In genomic region chr9:136807281-136808074, GRCh38 we compare ENCODE assay signal across 2 cellular contexts.
TF ChIP-seq lines count a peak whose summit lies in the region.

Gene RABL6 (plus strand): TSS chr9:136807948. CDS start chr9:136808197, 249 bp downstream.

TF ChIP-seq in HEK293, 187 proteins besides CTCF, POLR2A, EP300 and RAD21 (continued from another document and continues in another):
- TF ChIP-seq ZBTB49 (tag by site-specific recombination; IDR thresholded peaks at IDR 0.05; ENCODE audit: low read depth) (no peak), SP2 (tag by site-specific recombination; IDR thresholded peaks at IDR 0.05) (peak; percentile 59), ZNF76 (tag by site-specific recombination; IDR thresholded peaks at IDR 0.05; ENCODE audit: borderline replicate concordance, low read depth) (peak; percentile 71), BCL6B (tag by site-specific recombination; IDR thresholded peaks at IDR 0.05) (no peak), PRDM6 (tag by site-specific recombination; IDR thresholded peaks at IDR 0.05) (no peak), KLF16 (tag by site-specific recombination; IDR thresholded peaks at IDR 0.05) (no peak), ZNF133 (tag by site-specific recombination; IDR thresholded peaks at IDR 0.05) (no peak), ZNF623 (tag by site-specific recombination; IDR thresholded peaks at IDR 0.05) (0 out of 2 replicates have a peak, but pooled peaks have one; percentile 8), ZNF423 (tag by site-specific recombination; IDR thresholded peaks at IDR 0.05) (no peak), GFI1B (tag by site-specific recombination; IDR thresholded peaks at IDR 0.05) (no peak), MEIS1 (CRISPR knock-in tag; IDR thresholded peaks at IDR 0.05; ENCODE audit: borderline replicate concordance) (no peak), ZNF18 (tag by site-specific recombination; IDR thresholded peaks at IDR 0.05) (no peak), ZNF19 (tag by site-specific recombination; IDR thresholded peaks at IDR 0.05; ENCODE audit: low read depth) (no peak), ZNF488 (tag by site-specific recombination; IDR thresholded peaks at IDR 0.05) (no peak), HOXA7 (CRISPR knock-in tag; IDR thresholded peaks at IDR 0.05; ENCODE audit: borderline replicate concordance) (no peak), PRDM4 (tag by site-specific recombination; IDR thresholded peaks at IDR 0.05) (no peak), ZNF585B (tag by site-specific recombination; IDR thresholded peaks at IDR 0.05) (no peak), EGR2 (tag by site-specific recombination; IDR thresholded peaks at IDR 0.05; ENCODE audit: low read depth) (peak; percentile 66)

TF ChIP-seq in K562, 482 proteins besides CTCF, POLR2A, EP300 and RAD21 (continued from another document and continues in another):
- no peak for TF ChIP-seq TFE3 (CRISPR knock-in tag; IDR thresholded peaks at IDR 0.05)
- TF ChIP-seq ATF1 (CRISPR knock-in tag; IDR thresholded peaks at IDR 0.05): no peak
- peak; percentile 30; the same call in 1 of the 2 replicates for TF ChIP-seq ATF1 (tag; IDR thresholded peaks at IDR 0.05)
- TF ChIP-seq ZNF384 (IDR thresholded peaks at IDR 0.05; ENCODE audit: low read depth, low read length): no peak
- 0 out of 2 replicates have a peak, but pooled peaks have one; percentile 41 for TF ChIP-seq ELF2 (CRISPR knock-in tag; IDR thresholded peaks at IDR 0.05)
- no peak for TF ChIP-seq SAFB2 (IDR thresholded peaks at IDR 0.05; ENCODE audit: borderline replicate concordance, low read depth, low read length, severe bottlenecking)
- no peak for TF ChIP-seq RFX1 (IDR thresholded peaks at IDR 0.05)
- no peak for TF ChIP-seq ATF2 (CRISPR knock-in tag; IDR thresholded peaks at IDR 0.05)
- TF ChIP-seq SIX5 (IDR thresholded peaks at IDR 0.05; ENCODE audit: borderline replicate concordance in 1 of 2, insufficient read depth in 1 of 2, low read depth in 1 of 2, low read length in 2 of 2): no peak
- TF ChIP-seq FOXA1 (IDR thresholded peaks at IDR 0.05; ENCODE audit: borderline replicate concordance): no peak
- no peak for TF ChIP-seq RHOXF2B (CRISPR knock-in tag; conservative IDR thresholded peaks at IDR 0.05)
- 0 out of 2 replicates have a peak, but pooled peaks have one; percentile 38 for TF ChIP-seq ZNF12 (CRISPR knock-in tag; IDR thresholded peaks at IDR 0.05)
- TF ChIP-seq SMARCA4 (IDR thresholded peaks at IDR 0.05): no peak
- TF ChIP-seq CXXC5 (CRISPR knock-in tag; IDR thresholded peaks at IDR 0.05): peak; percentile 98
- TF ChIP-seq CHAMP1 (IDR thresholded peaks at IDR 0.05): no peak
- TF ChIP-seq ZNF518B (CRISPR knock-in tag; IDR thresholded peaks at IDR 0.05): no peak
- TF ChIP-seq ZNF239 (CRISPR knock-in tag; IDR thresholded peaks at IDR 0.05): no peak
- 0 out of 2 replicates have a peak, but pooled peaks have one; percentile 36 for TF ChIP-seq RBM14 (IDR thresholded peaks at IDR 0.05; ENCODE audit: borderline replicate concordance, insufficient read depth, low read depth, low read length)
- TF ChIP-seq MCM5 (IDR thresholded peaks at IDR 0.05; ENCODE audit: low read depth): no peak
- TF ChIP-seq STAT5B (CRISPR knock-in tag; IDR thresholded peaks at IDR 0.05): no peak
- no peak for TF ChIP-seq PKNOX1 (IDR thresholded peaks at IDR 0.05)
- no peak for TF ChIP-seq THAP7 (CRISPR knock-in tag; IDR thresholded peaks at IDR 0.05)
- TF ChIP-seq PCBP1 (IDR thresholded peaks at IDR 0.05; ENCODE audit: low read depth, low read length, poor library complexity, severe bottlenecking): no peak
- no peak for TF ChIP-seq ZNF551 (CRISPR knock-in tag; IDR thresholded peaks at IDR 0.05)
- no peak for TF ChIP-seq CHD7 (IDR thresholded peaks at IDR 0.05; ENCODE audit: low read depth, low read length)
- no peak for TF ChIP-seq NR1H2 (CRISPR knock-in tag; IDR thresholded peaks at IDR 0.05)
- peak; percentile 31 for TF ChIP-seq EGR1 (conservative IDR thresholded peaks at IDR 0.05)
- TF ChIP-seq IRF2 (CRISPR knock-in tag; IDR thresholded peaks at IDR 0.05): no peak
